15 cellular contexts compared by ENCODE assay signal in genomic region chr6:117244979-117245378, GRCh38. TPM values are rescaled to one million over a fixed set of nuclear protein-coding genes. Genes with fewer than 3 reads are reported as not detected.
DNase-seq lines count a peak whose midpoint lies in the region; ATAC-seq and TF ChIP-seq lines count a peak whose summit lies in the region.
"Not testable (repeated sequence)": the region's sequence is repeated elsewhere in the genome, so short reads cannot be mapped to it uniquely, and the experiment has no call there.
"Had no signal": no experiment of that assay in that cellular context is flagged by ENCODE, and none has a peak within 500 bp of the region (broad histone marks: within the 10 kb centered on the region; RNA-seq: fewer than 3 reads in every experiment).

No MANE protein-coding gene starts in this region.

- H3K9ac ChIP-seq in ES-I3 (ENCODE audit: low read depth, low read length) (peak overlapping the region; percentile 65), iPS-18a (ENCODE audit: low read length) (peak overlapping the region; percentile 45)
- not testable (repeated sequence) for H3K9ac ChIP-seq in endodermal cell (ENCODE audit: extremely low read depth, low read length, poor library complexity, severe bottlenecking)

- H3K27me3 Mint-ChIP-seq in WTC11 (ENCODE audit: low read depth); endodermal cell (ENCODE audit: insufficient read depth); nephron progenitor cell (ENCODE audit: low read depth, poor library complexity); type B pancreatic cell: not testable (repeated sequence)

- not testable (repeated sequence) for H3K36me3 ChIP-seq in ES-I3 (ENCODE audit: insufficient read depth, low read length); endodermal cell (ENCODE audit: control insufficient read depth, insufficient read depth, low read length); iPS-18a (ENCODE audit: control insufficient read depth, low read depth, low read length)

- not testable (repeated sequence) for H3K9me3 Mint-ChIP-seq in WTC11, endodermal cell, type B pancreatic cell
- peaks cover 11% of the 10 kb centered on the region for H3K9me3 Mint-ChIP-seq in nephron progenitor cell

- not testable (repeated sequence) for H3K36me3 Mint-ChIP-seq in WTC11; endodermal cell (ENCODE audit: low read depth); nephron progenitor cell (ENCODE audit: low read depth); type B pancreatic cell

- H3K27ac ChIP-seq in endodermal cell (ENCODE audit: low read depth, low read length); iPS-18a (ENCODE audit: low read length): not testable (repeated sequence)

- H3K9me3 ChIP-seq in ES-I3 (ENCODE audit: control insufficient read depth, insufficient read depth, low read length); endodermal cell (ENCODE audit: control insufficient read depth, low read length); iPS-18a (ENCODE audit: control insufficient read depth, low read depth, low read length): not testable (repeated sequence)

- peak overlapping the region; percentile 89 for H3K4me3 Mint-ChIP-seq in WTC11
- H3K4me3 Mint-ChIP-seq in endodermal cell: peak overlapping the region; percentile 68
- H3K4me3 Mint-ChIP-seq in nephron progenitor cell: peak overlapping the region; percentile 84
- peak overlapping the region; percentile 84 for H3K4me3 Mint-ChIP-seq in type B pancreatic cell

- not testable (repeated sequence) for TF ChIP-seq RAD21 in Ishikawa (IDR thresholded peaks at IDR 0.05; ENCODE audit: low read depth)

- POLR2A ChIA-PET in WTC11 (lab: Charles Lee): not testable (repeated sequence)

- H3K4me1 ChIP-seq in ES-I3 (ENCODE audit: insufficient read depth, low read length); endodermal cell (ENCODE audit: control insufficient read depth, insufficient read depth, low read length); iPS-18a (ENCODE audit: control insufficient read depth, low read depth, low read length): not testable (repeated sequence)

- 60 to 66% methylated on average over 1 to 17 of the region's 20 CpGs for WGBS in endodermal cell (ENCODE audit: insufficient coverage in 1 of 2, insufficient read length in 1 of 2), 2 experiments

- H3K4me3 ChIP-seq in endodermal cell (ENCODE audit: low read length): not testable (repeated sequence)
- peak overlapping the region; percentile 54 for H3K4me3 ChIP-seq in iPS-18a (ENCODE audit: low read length)

- H3K27ac Mint-ChIP-seq in WTC11 (peak overlapping the region; percentile 95), endodermal cell (peak overlapping the region; percentile 89), nephron progenitor cell (peak overlapping the region; percentile 94), type B pancreatic cell (peak overlapping the region; percentile 34)

- CTCF ChIA-PET in WTC11 (lab: Charles Lee): not testable (repeated sequence)

- H3K4me1 Mint-ChIP-seq in WTC11; endodermal cell; nephron progenitor cell; type B pancreatic cell (ENCODE audit: unreplicated experiment): not testable (repeated sequence)

- not testable (repeated sequence) for TF ChIP-seq EP300 in Ishikawa (IDR thresholded peaks at IDR 0.05; ENCODE audit: borderline replicate concordance)

- TF ChIP-seq CTCF in WTC11 (IDR thresholded peaks at IDR 0.05); endodermal cell (conservative IDR thresholded peaks at IDR 0.05); nephron progenitor cell (IDR thresholded peaks at IDR 0.05); type B pancreatic cell (conservative IDR thresholded peaks at IDR 0.05): not testable (repeated sequence)

- H3K27me3 ChIP-seq in endodermal cell (ENCODE audit: control insufficient read depth, insufficient read depth, low read length, poor library complexity, severe bottlenecking); iPS-18a (ENCODE audit: control insufficient read depth, insufficient read depth, low read length): not testable (repeated sequence)

- peak; percentile 66 for DNase-seq in NCI-H748 (lab: John Stamatoyannopoulos, UW; ENCODE audit: unreplicated experiment)
- peak; percentile 68 for DNase-seq in WTC11 (ENCODE audit: low spot score)
- DNase-seq in endodermal cell: peak; percentile 72
- DNase-seq in nephron progenitor cell; type B pancreatic cell (ENCODE audit: extremely low spot score, unreplicated experiment): not testable (repeated sequence)

- not testable (repeated sequence) for ATAC-seq in WTC11

TF ChIP-seq in Ishikawa, 13 proteins besides CTCF, POLR2A, EP300 and RAD21:
- 0 out of 2 replicates have a peak, but pooled peaks have one; percentile 21 for TF ChIP-seq YY1 (IDR thresholded peaks at IDR 0.05; ENCODE audit: low read depth)

RNA-seq across cellular contexts. Expression of gene VGLL2, which starts 20.4 kb away (rescaled TPM):
- total RNA-seq in WTC11 (2021) (0.11 TPM in 1 of 3 replicates, not detected in the others), endodermal cell (under 1 TPM in 1 of 2 donors, not detected in 1; 0.15 TPM), type B pancreatic cell (ENCODE audit: low replicate concordance) (0.31 and 3.0 TPM in 2 replicates)
- not detected for polyA plus RNA-seq in endodermal cell (2013, experiment 1 of 2)
- polyA plus RNA-seq in endodermal cell (2013, experiment 2 of 2): not detected
- total RNA-seq: A673; CD4-positive, CD25-positive, alpha-beta regulatory T cell; HT-29; IMR-90; OCI-LY7; Peyer's patch had no signal
- polyA plus RNA-seq: BJ; CD4-positive, CD25-positive, alpha-beta regulatory T cell; IMR-90 had no signal

Comparison
In these comparisons a context has a peak if more than half of its experiments do, and no peak if none do; other contexts are left out.
1. H3K27ac Mint-ChIP-seq: peak in every context shown above with its lines; median percentile 95 in WTC11; 94 in nephron progenitor cell; 89 in endodermal cell; 34 in type B pancreatic cell.